In genomic region chr2:216003876-216004275, GRCh38 we compare ENCODE assay signal across 22 cellular contexts. TPM values are rescaled to one million over a fixed set of nuclear protein-coding genes. Genes with fewer than 3 reads are reported as not detected.
DNase-seq lines count a peak whose midpoint lies in the region; ATAC-seq and TF ChIP-seq lines count a peak whose summit lies in the region.
"Had no signal": no experiment of that assay in that cellular context is flagged by ENCODE, and none has a peak within 500 bp of the region (broad histone marks: within the 10 kb centered on the region; RNA-seq: fewer than 3 reads in every experiment).

No MANE protein-coding gene starts in this region.

- DNase-seq in activated T-cell treated with anti-CD3 and anti-CD28 coated beads, Interleukin-2, amount 50 U/mL, for 24 hours: no peak
- DNase-seq in activated T-cell treated with anti-CD3 and anti-CD28 coated beads, Interleukin-2, amount 50 U/mL, for 4 hours: no peak
- DNase-seq in HAP-1 (ENCODE audit: low spot score in 2 of 2) (peak; percentile 29 to 39), smooth muscle cell (lab: John Stamatoyannopoulos, UW; ENCODE audit: unreplicated experiment) (no peak)
- no peak for DNase-seq in stimulated activated effector memory CD8-positive, alpha-beta T cell treated with anti-CD3 and anti-CD28 coated beads, Interleukin-12 subunit alpha, Interleukin-12 subunit beta, amount 100 ng/mL, for 72 hours (ENCODE audit: low spot score in 2 of 2)
- DNase-seq in activated CD4-positive, alpha-beta T cell treated with anti-CD3 and anti-CD28 coated beads, Interleukin-2, amount 50 U/mL, for 48 hours: no peak
- DNase-seq: ACHN; activated CD4-positive, alpha-beta T cell treated with anti-CD3 and anti-CD28 coated beads for 4 hours; activated T-cell treated with anti-CD3 and anti-CD28 coated beads, Interleukin-2, amount 50 U/mL, for 1 hour; colonic mucosa; IMR-90; MG63; NCI-H1436; NCI-H510A treated with DMSO at 0.1 percent for 48 hours; occipital lobe; stimulated activated CD4-positive, alpha-beta T cell treated with anti-CD3 and anti-CD28 coated beads, Interleukin-4, amount 100 ng/mL, for 1 hour had no signal

- no peak overlapping the region for H3K4me3 Mint-ChIP-seq in activated T-cell treated with anti-CD3 and anti-CD28 coated beads, Interleukin-2, amount 50 U/mL, for 24 hours
- no peak overlapping the region for H3K4me3 Mint-ChIP-seq in activated T-cell treated with anti-CD3 and anti-CD28 coated beads, Interleukin-2, amount 50 U/mL, for 4 hours
- no peak overlapping the region for H3K4me3 Mint-ChIP-seq in dendritic cell treated with granulocyte-macrophage colony-stimulating factor and Interleukin-4, amounts not matched to agents 40 ng/mL and 50 ng/mL, for 4 days
- H3K4me3 Mint-ChIP-seq in stimulated activated effector memory CD8-positive, alpha-beta T cell treated with anti-CD3 and anti-CD28 coated beads, Interleukin-12 subunit alpha, Interleukin-12 subunit beta, amount 100 ng/mL, for 72 hours: peak overlapping the region; percentile 49
- H3K4me3 Mint-ChIP-seq: brain had no signal

- no peak overlapping the region for H3K4me2 ChIP-seq in smooth muscle cell

- peak overlapping the region; percentile 26 for H3K27ac Mint-ChIP-seq in activated T-cell treated with anti-CD3 and anti-CD28 coated beads, Interleukin-2, amount 50 U/mL, for 24 hours
- H3K27ac Mint-ChIP-seq in dendritic cell treated with granulocyte-macrophage colony-stimulating factor and Interleukin-4, amounts not matched to agents 40 ng/mL and 50 ng/mL, for 4 days: peak overlapping the region; percentile 94
- H3K27ac Mint-ChIP-seq in stimulated activated effector memory CD8-positive, alpha-beta T cell treated with anti-CD3 and anti-CD28 coated beads, Interleukin-12 subunit alpha, Interleukin-12 subunit beta, amount 100 ng/mL, for 72 hours: peak overlapping the region; percentile 84

- H3K9me3 ChIP-seq in HAP-1 (no peaks in the 10 kb centered on the region), smooth muscle cell (replicated peaks; ENCODE audit: low read depth) (no peaks in the 10 kb centered on the region)
- H3K9me3 ChIP-seq: BLaER1 treated with 17β-estradiol and CSF1 and Interleukin-3, amounts not matched to agents 10 nM and 100 nM; colonic mucosa; MG63; vagina had no signal

- H2AFZ ChIP-seq in smooth muscle cell (ENCODE audit: low read depth): no peak overlapping the region

- TF ChIP-seq CTCF in smooth muscle cell (IDR thresholded peaks at IDR 0.05; ENCODE audit: borderline replicate concordance, insufficient read depth, poor library complexity, severe bottlenecking): no peak

- H3K36me3 ChIP-seq in HAP-1 (replicated peaks): no peaks in the 10 kb centered on the region
- no peaks in the 10 kb centered on the region for H3K36me3 ChIP-seq in smooth muscle cell (ENCODE audit: low read depth)
- H3K36me3 ChIP-seq: colonic mucosa, MG63, vagina had no signal

- H3K9me3 Mint-ChIP-seq in activated T-cell treated with anti-CD3 and anti-CD28 coated beads, Interleukin-2, amount 50 U/mL, for 24 hours: no peaks in the 10 kb centered on the region
- no peaks in the 10 kb centered on the region for H3K9me3 Mint-ChIP-seq in activated T-cell treated with anti-CD3 and anti-CD28 coated beads, Interleukin-2, amount 50 U/mL, for 4 hours
- no peaks in the 10 kb centered on the region for H3K9me3 Mint-ChIP-seq in dendritic cell treated with granulocyte-macrophage colony-stimulating factor and Interleukin-4, amounts not matched to agents 40 ng/mL and 50 ng/mL, for 4 days
- no peaks in the 10 kb centered on the region for H3K9me3 Mint-ChIP-seq in stimulated activated effector memory CD8-positive, alpha-beta T cell treated with anti-CD3 and anti-CD28 coated beads, Interleukin-12 subunit alpha, Interleukin-12 subunit beta, amount 100 ng/mL, for 72 hours
- H3K9me3 Mint-ChIP-seq: brain had no signal

- no peak for ATAC-seq in activated T-cell treated with anti-CD3 and anti-CD28 coated beads, Interleukin-2, amount 50 U/mL, for 4 hours
- ATAC-seq in stimulated activated effector memory CD8-positive, alpha-beta T cell treated with anti-CD3 and anti-CD28 coated beads, Interleukin-12 subunit alpha, Interleukin-12 subunit beta, amount 100 ng/mL, for 72 hours: no peak
- no peak for ATAC-seq in GM19455 (IDR thresholded peaks at IDR 0.05; ENCODE audit: unreplicated experiment)

- H3K27ac ChIP-seq in smooth muscle cell (ENCODE audit: low read depth): no peak overlapping the region
- H3K27ac ChIP-seq: colonic mucosa, HL-60, vagina had no signal

- H4K20me1 ChIP-seq in smooth muscle cell (ENCODE audit: low read depth): no peaks in the 10 kb centered on the region

- no peak overlapping the region for H3K9ac ChIP-seq in smooth muscle cell (ENCODE audit: low read depth)
- H3K9ac ChIP-seq: BLaER1 treated with 17β-estradiol and CSF1 and Interleukin-3, amounts not matched to agents 10 nM and 100 nM had no signal

- H3F3A ChIP-seq in smooth muscle cell (ENCODE audit: low read depth): peaks cover 4% of the 10 kb centered on the region

- peaks cover 5% of the 10 kb centered on the region for H3K79me2 ChIP-seq in smooth muscle cell (ENCODE audit: low read depth)

- in situ Hi-C loops in HAP-1 (cut with MboI; ENCODE audit: low sequenced_read_pairs): no loop called here

- WGBS in smooth muscle cell (ENCODE audit: low lambda C conversion rate): 85% methylated on average over 1 of the region's 1 CpG

- peaks cover 48% of the 10 kb centered on the region for H3K4me1 Mint-ChIP-seq in activated T-cell treated with anti-CD3 and anti-CD28 coated beads, Interleukin-2, amount 50 U/mL, for 24 hours (ENCODE audit: low read depth)
- peaks cover 46% of the 10 kb centered on the region for H3K4me1 Mint-ChIP-seq in activated T-cell treated with anti-CD3 and anti-CD28 coated beads, Interleukin-2, amount 50 U/mL, for 4 hours (ENCODE audit: low read depth)
- H3K4me1 Mint-ChIP-seq in dendritic cell treated with granulocyte-macrophage colony-stimulating factor and Interleukin-4, amounts not matched to agents 40 ng/mL and 50 ng/mL, for 4 days (ENCODE audit: low read depth): peaks cover 44% of the 10 kb centered on the region
- peaks cover 47% of the 10 kb centered on the region for H3K4me1 Mint-ChIP-seq in stimulated activated effector memory CD8-positive, alpha-beta T cell treated with anti-CD3 and anti-CD28 coated beads, Interleukin-12 subunit alpha, Interleukin-12 subunit beta, amount 100 ng/mL, for 72 hours

- no peaks in the 10 kb centered on the region for H3K27me3 ChIP-seq in HAP-1 (ENCODE audit: low read depth)
- no peaks in the 10 kb centered on the region for H3K27me3 ChIP-seq in smooth muscle cell (ENCODE audit: low read depth)
- H3K27me3 ChIP-seq: BLaER1 treated with 17β-estradiol and CSF1 and Interleukin-3, amounts not matched to agents 10 nM and 100 nM; colonic mucosa; MG63; vagina had no signal

- peaks cover 20% of the 10 kb centered on the region for H3K4me1 ChIP-seq in HAP-1
- H3K4me1 ChIP-seq in smooth muscle cell (ENCODE audit: low read depth): peaks cover 21% of the 10 kb centered on the region
- H3K4me1 ChIP-seq: colonic mucosa had no signal

- H3K36me3 Mint-ChIP-seq in activated T-cell treated with anti-CD3 and anti-CD28 coated beads, Interleukin-2, amount 50 U/mL, for 24 hours (ENCODE audit: low read depth): no peaks in the 10 kb centered on the region
- H3K36me3 Mint-ChIP-seq in activated T-cell treated with anti-CD3 and anti-CD28 coated beads, Interleukin-2, amount 50 U/mL, for 4 hours (ENCODE audit: insufficient read depth): peaks cover 3% of the 10 kb centered on the region
- peaks cover 12% of the 10 kb centered on the region for H3K36me3 Mint-ChIP-seq in dendritic cell treated with granulocyte-macrophage colony-stimulating factor and Interleukin-4, amounts not matched to agents 40 ng/mL and 50 ng/mL, for 4 days (ENCODE audit: low read depth)
- no peaks in the 10 kb centered on the region for H3K36me3 Mint-ChIP-seq in stimulated activated effector memory CD8-positive, alpha-beta T cell treated with anti-CD3 and anti-CD28 coated beads, Interleukin-12 subunit alpha, Interleukin-12 subunit beta, amount 100 ng/mL, for 72 hours
- H3K36me3 Mint-ChIP-seq: brain had no signal

- H3K4me3 ChIP-seq in HAP-1: no peak overlapping the region
- no peak overlapping the region for H3K4me3 ChIP-seq in smooth muscle cell
- H3K4me3 ChIP-seq: BLaER1 treated with 17β-estradiol and CSF1 and Interleukin-3, amounts not matched to agents 10 nM and 100 nM; colonic mucosa; MG63; vagina had no signal

- no peaks in the 10 kb centered on the region for H3K27me3 Mint-ChIP-seq in activated T-cell treated with anti-CD3 and anti-CD28 coated beads, Interleukin-2, amount 50 U/mL, for 24 hours
- H3K27me3 Mint-ChIP-seq in activated T-cell treated with anti-CD3 and anti-CD28 coated beads, Interleukin-2, amount 50 U/mL, for 4 hours (ENCODE audit: low read depth): no peaks in the 10 kb centered on the region
- no peaks in the 10 kb centered on the region for H3K27me3 Mint-ChIP-seq in dendritic cell treated with granulocyte-macrophage colony-stimulating factor and Interleukin-4, amounts not matched to agents 40 ng/mL and 50 ng/mL, for 4 days
- H3K27me3 Mint-ChIP-seq: brain had no signal

- intact Hi-C loops in dendritic cell treated with granulocyte-macrophage colony-stimulating factor and Interleukin-4, amounts not matched to agents 40 ng/mL and 50 ng/mL, for 4 days (cut with micrococcal nuclease): no loop called here

RNA-seq across cellular contexts. Expression of gene MREG, which starts 9.5 kb away (rescaled TPM):
- total RNA-seq in activated T-cell treated with anti-CD3 and anti-CD28 coated beads, Interleukin-2, amount 50 U/mL, for 4 hours: 10 to 100 TPM; 14.9 to 23.2 (median 15.0) TPM
- total RNA-seq in smooth muscle cell: 5.5 and 5.7 TPM in 2 replicates
- 1.8 and 2.3 TPM in 2 replicates for polyA plus RNA-seq in smooth muscle cell

Comparison
In these comparisons a context has a peak if more than half of its experiments do, and no peak if none do; other contexts are left out.
1. DNase-seq: peak in HAP-1 (2 of 2); none in activated T-cell treated with anti-CD3 and anti-CD28 coated beads, Interleukin-2, amount 50 U/mL, for 24 hours (single experiment), activated T-cell treated with anti-CD3 and anti-CD28 coated beads, Interleukin-2, amount 50 U/mL, for 4 hours (single experiment), stimulated activated effector memory CD8-positive, alpha-beta T cell treated with anti-CD3 and anti-CD28 coated beads, Interleukin-12 subunit alpha, Interleukin-12 subunit beta, amount 100 ng/mL, for 72 hours (0 of 2), smooth muscle cell (single experiment) and activated CD4-positive, alpha-beta T cell treated with anti-CD3 and anti-CD28 coated beads, Interleukin-2, amount 50 U/mL, for 48 hours (0 of 2).
2. H3K27ac Mint-ChIP-seq: peak in every context shown above with its lines; median percentile 94 in dendritic cell treated with granulocyte-macrophage colony-stimulating factor and Interleukin-4, amounts not matched to agents 40 ng/mL and 50 ng/mL, for 4 days; 84 in stimulated activated effector memory CD8-positive, alpha-beta T cell treated with anti-CD3 and anti-CD28 coated beads, Interleukin-12 subunit alpha, Interleukin-12 subunit beta, amount 100 ng/mL, for 72 hours; 26 in activated T-cell treated with anti-CD3 and anti-CD28 coated beads, Interleukin-2, amount 50 U/mL, for 24 hours.